ENCODE assay signal across 1 cellular context in the genomic region with DNA sequence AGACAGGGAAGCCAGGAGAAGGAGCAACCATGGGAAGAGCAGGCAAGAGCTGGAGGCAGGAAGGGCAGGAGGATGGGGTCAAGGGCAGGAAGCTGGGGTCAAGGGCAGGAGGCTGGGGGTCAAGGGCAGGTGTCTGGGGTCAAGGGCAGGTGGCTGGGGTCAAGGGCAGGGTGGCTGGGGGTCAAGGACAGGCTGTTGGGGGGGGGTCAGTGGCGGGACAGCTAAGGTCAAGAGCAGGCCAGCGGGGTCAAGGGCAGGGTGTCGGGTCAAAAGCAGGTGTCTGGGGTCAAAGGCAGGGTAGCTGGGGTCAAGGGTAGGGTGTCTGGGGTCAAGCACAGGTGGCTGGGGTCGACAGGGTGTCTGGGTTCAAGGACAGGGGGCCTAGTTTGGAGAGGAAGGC.
TF ChIP-seq lines count a peak whose summit lies in the region.

No MANE protein-coding gene starts in this region.

TF ChIP-seq in H1, 55 proteins besides CTCF, POLR2A, EP300 and RAD21:
- TF ChIP-seq, protein P1, sequence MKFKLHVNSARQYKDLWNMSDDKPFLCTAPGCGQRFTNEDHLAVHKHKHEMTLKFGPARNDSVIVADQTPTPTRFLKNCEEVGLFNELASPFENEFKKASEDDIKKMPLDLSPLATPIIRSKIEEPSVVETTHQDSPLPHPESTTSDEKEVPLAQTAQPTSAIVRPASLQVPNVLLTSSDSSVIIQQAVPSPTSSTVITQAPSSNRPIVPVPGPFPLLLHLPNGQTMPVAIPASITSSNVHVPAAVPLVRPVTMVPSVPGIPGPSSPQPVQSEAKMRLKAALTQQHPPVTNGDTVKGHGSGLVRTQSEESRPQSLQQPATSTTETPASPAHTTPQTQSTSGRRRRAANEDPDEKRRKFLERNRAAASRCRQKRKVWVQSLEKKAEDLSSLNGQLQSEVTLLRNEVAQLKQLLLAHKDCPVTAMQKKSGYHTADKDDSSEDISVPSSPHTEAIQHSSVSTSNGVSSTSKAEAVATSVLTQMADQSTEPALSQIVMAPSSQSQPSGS (IDR thresholded peaks at IDR 0.05; ENCODE audit: low read length) = no peak
- TF ChIP-seq RFX5 (IDR thresholded peaks at IDR 0.05; ENCODE audit: borderline replicate concordance, low read depth, low read length) (no peak), CBX5 (IDR thresholded peaks at IDR 0.05; ENCODE audit: low read depth, low read length) (no peak), JUND (IDR thresholded peaks at IDR 0.05; ENCODE audit: low read length) (no peak), MAFK (IDR thresholded peaks at IDR 0.05; ENCODE audit: low read depth, low read length) (no peak), JUN (IDR thresholded peaks at IDR 0.05; ENCODE audit: low read depth, low read length) (no peak), RBBP5 (IDR thresholded peaks at IDR 0.05; ENCODE audit: borderline replicate concordance, low read depth, low read length) (no peak), PHF8 (conservative IDR thresholded peaks at IDR 0.05; ENCODE audit: low read depth, low read length) (no peak), TAF1 (IDR thresholded peaks at IDR 0.05; ENCODE audit: low read depth, low read length) (no peak), CREB1 (IDR thresholded peaks at IDR 0.05) (no peak), BCL11A (IDR thresholded peaks at IDR 0.05; ENCODE audit: low read depth in 2 of 2, low read length in 2 of 2) (no peak), GABPA (IDR thresholded peaks at IDR 0.05; ENCODE audit: borderline replicate concordance, insufficient read depth, low read length) (no peak), SRF (IDR thresholded peaks at IDR 0.05; ENCODE audit: low read depth, low read length) (no peak), ZNF274 (IDR thresholded peaks at IDR 0.05; ENCODE audit: borderline replicate concordance, extremely low read depth, low read length) (no peak), SP4 (IDR thresholded peaks at IDR 0.05; ENCODE audit: low read length) (no peak), TCF12 (IDR thresholded peaks at IDR 0.05; ENCODE audit: low read depth, low read length) (no peak), SP2 (IDR thresholded peaks at IDR 0.05; ENCODE audit: low read length) (no peak), POU5F1 (IDR thresholded peaks at IDR 0.05; ENCODE audit: low read depth, low read length) (no peak)
- TF ChIP-seq, protein P2, sequence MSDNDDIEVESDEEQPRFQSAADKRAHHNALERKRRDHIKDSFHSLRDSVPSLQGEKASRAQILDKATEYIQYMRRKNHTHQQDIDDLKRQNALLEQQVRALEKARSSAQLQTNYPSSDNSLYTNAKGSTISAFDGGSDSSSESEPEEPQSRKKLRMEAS (IDR thresholded peaks at IDR 0.05) = no peak
- TF ChIP-seq, protein P3, sequence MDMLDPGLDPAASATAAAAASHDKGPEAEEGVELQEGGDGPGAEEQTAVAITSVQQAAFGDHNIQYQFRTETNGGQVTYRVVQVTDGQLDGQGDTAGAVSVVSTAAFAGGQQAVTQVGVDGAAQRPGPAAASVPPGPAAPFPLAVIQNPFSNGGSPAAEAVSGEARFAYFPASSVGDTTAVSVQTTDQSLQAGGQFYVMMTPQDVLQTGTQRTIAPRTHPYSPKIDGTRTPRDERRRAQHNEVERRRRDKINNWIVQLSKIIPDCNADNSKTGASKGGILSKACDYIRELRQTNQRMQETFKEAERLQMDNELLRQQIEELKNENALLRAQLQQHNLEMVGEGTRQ (IDR thresholded peaks at IDR 0.05; ENCODE audit: low read length) = no peak
